ENCODE assay signal across 9 cellular contexts in the genomic region with DNA sequence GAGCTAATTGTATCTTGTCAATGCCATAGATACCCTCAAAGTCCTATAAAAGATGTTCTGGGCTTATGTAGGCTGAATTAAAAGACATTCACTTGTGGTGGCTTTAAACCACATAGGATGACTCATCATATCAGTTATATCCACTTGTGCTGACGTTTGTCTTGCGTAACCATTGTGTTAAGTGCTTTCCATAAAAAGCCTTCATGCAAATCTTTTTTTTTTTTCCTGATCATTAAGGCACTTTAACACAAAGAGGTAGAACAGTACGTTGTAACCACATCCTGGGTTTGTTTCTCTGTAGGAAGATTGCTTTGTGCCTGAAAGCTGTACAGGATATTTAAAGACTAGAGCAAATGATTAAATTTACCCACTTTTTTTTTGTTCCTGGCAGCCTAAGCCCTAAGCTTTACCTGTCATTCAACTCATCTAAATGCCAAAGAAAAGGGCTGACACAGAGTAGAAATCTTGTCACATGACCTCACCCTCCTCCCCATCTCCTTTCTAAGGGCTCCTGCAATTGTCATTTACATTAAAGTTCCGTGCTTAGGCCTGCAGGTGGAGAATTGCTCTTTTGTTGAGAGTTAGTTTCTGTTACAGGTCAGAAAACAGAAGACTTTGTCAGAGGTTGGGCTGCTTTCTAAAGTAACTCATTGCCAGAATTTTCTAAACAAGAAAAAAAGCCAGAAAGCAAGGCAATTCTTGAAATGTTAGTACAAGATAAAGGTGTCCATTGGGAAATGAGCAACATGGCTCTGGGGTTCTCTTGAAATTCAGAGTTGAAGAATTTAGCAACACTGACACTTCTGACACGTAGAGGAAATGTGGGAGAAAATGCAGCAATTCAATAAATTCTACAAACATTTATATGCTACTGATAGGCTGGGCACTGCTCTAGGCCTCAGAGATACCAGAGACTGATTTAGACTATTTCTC.
A peak's percentile ranks its signal among the peaks of the same experiment; 100 is the strongest.
DNase-seq lines count a peak whose midpoint lies in the region; ATAC-seq and FAIRE-seq lines count a peak whose summit lies in the region.
"Had no signal": no experiment of that assay in that cellular context is flagged by ENCODE, and none has a peak within 500 bp of the region (broad histone marks: within the 10 kb centered on the region; RNA-seq: fewer than 3 reads in every experiment).

No MANE protein-coding gene starts in this region.

- peak; percentile 97 for FAIRE-seq in islet of Langerhans (lab: Jason Lieb, UNC)
- FAIRE-seq: TTC549 had no signal

- peak overlapping the region; percentile 92 for H3K27ac Mint-ChIP-seq in activated naive CD8-positive, alpha-beta T cell treated with anti-CD3 and anti-CD28 coated beads for 36 hours

- ATAC-seq in GM19467 (IDR thresholded peaks at IDR 0.05; ENCODE audit: unreplicated experiment) (peak; percentile 87), HG03457 (IDR thresholded peaks at IDR 0.05; ENCODE audit: unreplicated experiment) (peak; percentile 88)

- peaks cover 2% of the 10 kb centered on the region for H3K36me3 Mint-ChIP-seq in activated naive CD8-positive, alpha-beta T cell treated with anti-CD3 and anti-CD28 coated beads for 36 hours

- peak; percentile 45 for DNase-seq in DMS153 treated with DMSO at 0.1 percent for 48 hours (lab: John Stamatoyannopoulos, UW; ENCODE audit: unreplicated experiment)
- peak; percentile 51 for DNase-seq in NCI-H748 (lab: John Stamatoyannopoulos, UW; ENCODE audit: unreplicated experiment)
- peak; percentile 18 for DNase-seq in activated naive CD8-positive, alpha-beta T cell treated with anti-CD3 and anti-CD28 coated beads for 36 hours
- DNase-seq in cortex of kidney (lab: John Stamatoyannopoulos, UW): no peak
- no peak for DNase-seq in medulla oblongata (ENCODE audit: extremely low spot score)

- H3K4me1 Mint-ChIP-seq in activated naive CD8-positive, alpha-beta T cell treated with anti-CD3 and anti-CD28 coated beads for 36 hours: peaks cover 28% of the 10 kb centered on the region

- no peaks in the 10 kb centered on the region for H3K27me3 Mint-ChIP-seq in activated naive CD8-positive, alpha-beta T cell treated with anti-CD3 and anti-CD28 coated beads for 36 hours

- H3K4me3 Mint-ChIP-seq in activated naive CD8-positive, alpha-beta T cell treated with anti-CD3 and anti-CD28 coated beads for 36 hours: peak overlapping the region; percentile 40

- peaks cover 7% of the 10 kb centered on the region for H3K9me3 Mint-ChIP-seq in activated naive CD8-positive, alpha-beta T cell treated with anti-CD3 and anti-CD28 coated beads for 36 hours

Comparison
In these comparisons a context has a peak if more than half of its experiments do, and no peak if none do; other contexts are left out.
1. DNase-seq: peak in DMS153 treated with DMSO at 0.1 percent for 48 hours (single experiment), NCI-H748 (single experiment) and activated naive CD8-positive, alpha-beta T cell treated with anti-CD3 and anti-CD28 coated beads for 36 hours (single experiment); none in cortex of kidney (single experiment) and medulla oblongata (single experiment).